Comparison of ENCODE assay signal across 12 cellular contexts in genomic region chr17:42623732-42624596, GRCh38. TPM values are rescaled to one million over a fixed set of nuclear protein-coding genes. Genes with fewer than 3 reads are reported as not detected.
A peak's percentile ranks its signal among the peaks of the same experiment; 100 is the strongest.
DNase-seq lines count a peak whose midpoint lies in the region; ATAC-seq and TF ChIP-seq lines count a peak whose summit lies in the region.
"Had no signal": no experiment of that assay in that cellular context is flagged by ENCODE, and none has a peak within 500 bp of the region (broad histone marks: within the 10 kb centered on the region; RNA-seq: fewer than 3 reads in every experiment).

No MANE protein-coding gene starts in this region.

- no peaks in the 10 kb centered on the region for H4K20me1 ChIP-seq in MM.1S (ENCODE audit: insufficient read depth, low read length)

- no peak overlapping the region for H3K9ac ChIP-seq in MM.1S (ENCODE audit: low read length)

- no peak overlapping the region for H3K4me2 ChIP-seq in MM.1S (ENCODE audit: low read depth, low read length)

- H3K79me2 ChIP-seq in MM.1S (ENCODE audit: low read length) = no peaks in the 10 kb centered on the region

- in situ Hi-C loops in G401 (cut with HindIII; ENCODE audit: low sequenced_read_pairs) = no loop called here

- H3K4me3 ChIP-seq in fibroblast of mammary gland (ENCODE audit: control insufficient read depth, low read depth, low read length) (no peak overlapping the region), MM.1S (ENCODE audit: low read length) (no peak overlapping the region)

- POLR2A ChIA-PET in RWPE1 (lab: Yijun Ruan, JAX; ENCODE audit: low non-redundant PET) = interaction anchor here (0.6 kb wide), 1 partner anchor 44 kb away, joined by 5 read pairs; no protein-coding TSS in a partner anchor

- intact Hi-C loops in left ventricle myocardium superior (cut with micrococcal nuclease) = no loop called here
- intact Hi-C loops in cardiac septum (cut with DNase I) = no loop called here

- no peak overlapping the region for H2AFZ ChIP-seq in MM.1S (ENCODE audit: low read length)

- no peaks in the 10 kb centered on the region for H3K27me3 ChIP-seq in MM.1S (replicated peaks; ENCODE audit: insufficient read depth, low read length)

- peaks cover 4% of the 10 kb centered on the region for H3F3A ChIP-seq in MM.1S (ENCODE audit: insufficient read depth, low read length)

- no peaks in the 10 kb centered on the region for H3K9me2 ChIP-seq in MM.1S (replicated peaks; ENCODE audit: insufficient read depth, low read length)

- no peak for DNase-seq in left ventricle myocardium superior
- DNase-seq in cardiac septum (ENCODE audit: low spot score) = no peak
- DNase-seq in RWPE1 (ENCODE audit: low spot score) = peak; percentile 92
- DNase-seq in fibroblast of mammary gland (ENCODE audit: low read depth) = peak; percentile 51
- DNase-seq in MM.1S = no peak
- DNase-seq in G401 (ENCODE audit: low spot score) = no peak
- no peak for DNase-seq in T1000 (lab: John Stamatoyannopoulos, UW)
- DNase-seq: activated naive CD8-positive, alpha-beta T cell treated with anti-CD3 and anti-CD28 coated beads, Interleukin-2, amount 10 ng/mL, durations not matched to agents 7 days and 5 days; NCI-H524; nephron progenitor cell had no signal

- H3K9me3 ChIP-seq in MM.1S (replicated peaks; ENCODE audit: insufficient read depth, low read length) = no peaks in the 10 kb centered on the region

- H3K27ac ChIP-seq in RWPE1 (peak overlapping the region; percentile 81), MM.1S (ENCODE audit: low read length) (no peak overlapping the region)

- peaks cover 12% of the 10 kb centered on the region for H3K4me1 ChIP-seq in MM.1S (ENCODE audit: low read length)

- TF ChIP-seq CTCF in RWPE1 (conservative IDR thresholded peaks at IDR 0.05; ENCODE audit: low read depth) (peak; percentile 51), fibroblast of mammary gland (conservative IDR thresholded peaks at IDR 0.05; ENCODE audit: control insufficient read depth, insufficient read depth, low read depth, low read length) (peak; percentile 4), MM.1S (IDR thresholded peaks at IDR 0.05; ENCODE audit: low read length) (no peak)

- no peaks in the 10 kb centered on the region for H3K36me3 ChIP-seq in MM.1S (replicated peaks; ENCODE audit: insufficient read depth, low read length)

- ATAC-seq in left ventricle myocardium superior = peak; percentile 64
- no peak for ATAC-seq in GM18873 (IDR thresholded peaks at IDR 0.05; ENCODE audit: low FRiP score, unreplicated experiment)
- ATAC-seq: activated CD4-positive, CD25-positive, alpha-beta regulatory T cell treated with anti-CD3 and anti-CD28 coated beads, Interleukin-2, amount 50 U/mL, for 24 hours had no signal

- CTCF ChIA-PET in RWPE1 (lab: Yijun Ruan, JAX) = interaction anchor here (0.5 to 0.8 kb wide), 5 partner anchors 13 to 527 kb away, joined by 3 to 8 read pairs (median 4); partner anchors contain the start of gene PSMC3IP

RNA-seq across cellular contexts. Expression of gene TUBG1, which starts 14.5 kb away (rescaled TPM):
- total RNA-seq in left ventricle myocardium superior (46.0 TPM), cardiac septum (45.6 TPM)
- 51.4 and 102 TPM in 2 replicates for total RNA-seq in G401 (2014; rRNA removed; shearing (Covaris generic))

RNA-seq across cellular contexts. Expression of gene RETREG3, which starts 14.8 kb away (rescaled TPM):
- total RNA-seq in left ventricle myocardium superior (25.7 TPM), cardiac septum (21.3 TPM)
- total RNA-seq in G401 (2014; rRNA removed; shearing (Covaris generic)) = 26.1 and 30.4 TPM in 2 replicates

RNA-seq across cellular contexts. Expression of gene TUBG2, which starts 35.1 kb away (rescaled TPM):
- 17.1 TPM for total RNA-seq in left ventricle myocardium superior
- total RNA-seq in cardiac septum = 21.9 TPM
- total RNA-seq in G401 (2014; rRNA removed; shearing (Covaris generic)) = 1.1 and 3.2 TPM in 2 replicates

RNA-seq across cellular contexts. Expression of gene PSMC3IP, which starts 46.4 kb away (rescaled TPM):
- total RNA-seq in left ventricle myocardium superior (3.1 TPM), cardiac septum (1.8 TPM)
- 6.2 and 14.9 TPM in 2 replicates for total RNA-seq in G401 (2014; rRNA removed; shearing (Covaris generic))

RNA-seq across cellular contexts. Expression of gene PLEKHH3, which starts 52.8 kb away (rescaled TPM):
- total RNA-seq in left ventricle myocardium superior (35.7 TPM), cardiac septum (20.2 TPM)
- total RNA-seq in G401 (2014; rRNA removed; shearing (Covaris generic)) = 46.1 and 51.0 TPM in 2 replicates

Comparison
In these comparisons a context has a peak if more than half of its experiments do, and no peak if none do; other contexts are left out.
1. DNase-seq: peak in RWPE1 (single experiment) and fibroblast of mammary gland (single experiment); none in left ventricle myocardium superior (single experiment), cardiac septum (single experiment), MM.1S (single experiment), G401 (single experiment) and T1000 (single experiment).